18 cellular contexts compared by ENCODE assay signal in the genomic region with DNA sequence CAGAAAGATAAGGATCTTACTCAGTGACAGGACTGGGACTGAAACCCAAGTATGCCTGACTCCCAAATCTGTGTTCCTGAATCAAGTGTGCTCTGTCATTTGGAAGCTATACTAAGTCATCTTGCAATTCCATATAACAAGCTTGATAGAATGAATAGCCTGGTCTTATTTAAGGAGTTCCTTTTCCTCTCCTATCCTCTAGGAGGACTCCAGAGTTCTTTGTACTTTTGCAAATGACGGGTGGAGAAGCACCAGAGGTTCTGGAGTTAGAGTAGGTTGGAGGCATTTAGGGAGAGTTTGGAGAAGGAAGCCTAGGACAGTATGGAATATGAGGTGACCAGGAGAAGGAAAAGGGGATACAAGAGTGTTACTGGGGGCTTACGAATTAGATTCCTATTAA.
"Had no signal": no experiment of that assay in that cellular context is flagged by ENCODE, and none has a peak within 500 bp of the region (broad histone marks: within the 10 kb centered on the region; RNA-seq: fewer than 3 reads in every experiment).

No MANE protein-coding gene starts in this region.

- H3K4me1 ChIP-seq: ascending aorta, foreskin keratinocyte, thyroid gland had no signal

- H3K27ac ChIP-seq: ascending aorta, foreskin keratinocyte, hepatocyte, neural progenitor cell, thyroid gland had no signal

- H2AFZ ChIP-seq: hepatocyte, neural progenitor cell had no signal

- H3K27me3 ChIP-seq: ascending aorta, neural progenitor cell, thyroid gland had no signal

- H3K9me3 Mint-ChIP-seq: activated CD4-positive, alpha-beta T cell treated with anti-CD3 and anti-CD28 coated beads, Interleukin-2, amount 10 ng/mL, durations not matched to agents 24 days and 14 days; activated naive CD4-positive, alpha-beta T cell treated with anti-CD3 and anti-CD28 coated beads, Interleukin-2, amount 50 U/mL, for 24 hours; activated T-cell treated with anti-CD3 and anti-CD28 coated beads, Interleukin-2, amount 50 U/mL, for 72 hours; neural progenitor cell had no signal

- H3K36me3 Mint-ChIP-seq: activated naive CD4-positive, alpha-beta T cell treated with anti-CD3 and anti-CD28 coated beads, Interleukin-2, amount 50 U/mL, for 24 hours; naive thymus-derived CD4-positive, alpha-beta T cell; neural progenitor cell had no signal

- H3K36me3 ChIP-seq: ascending aorta, neural progenitor cell, thyroid gland had no signal

- ATAC-seq: activated T-cell treated with anti-CD3 and anti-CD28 coated beads, Interleukin-2, amount 50 U/mL, for 72 hours; foreskin keratinocyte; naive thymus-derived CD4-positive, alpha-beta T cell had no signal

- H3K4me2 ChIP-seq: hepatocyte, neural progenitor cell had no signal

- H3K4me3 Mint-ChIP-seq: activated CD4-positive, alpha-beta T cell treated with anti-CD3 and anti-CD28 coated beads, Interleukin-2, amount 10 ng/mL, durations not matched to agents 24 days and 14 days; activated naive CD4-positive, alpha-beta T cell treated with anti-CD3 and anti-CD28 coated beads, Interleukin-2, amount 50 U/mL, for 24 hours; activated T-cell treated with anti-CD3 and anti-CD28 coated beads, Interleukin-2, amount 50 U/mL, for 72 hours; naive thymus-derived CD4-positive, alpha-beta T cell; neural progenitor cell had no signal

- H3K27ac Mint-ChIP-seq: activated CD4-positive, alpha-beta T cell treated with anti-CD3 and anti-CD28 coated beads, Interleukin-2, amount 10 ng/mL, durations not matched to agents 24 days and 14 days; activated naive CD4-positive, alpha-beta T cell treated with anti-CD3 and anti-CD28 coated beads, Interleukin-2, amount 50 U/mL, for 24 hours; activated T-cell treated with anti-CD3 and anti-CD28 coated beads, Interleukin-2, amount 50 U/mL, for 72 hours; neural progenitor cell; progenitor cell of endocrine pancreas had no signal

- H3K9ac ChIP-seq: neural progenitor cell had no signal

- DNase-seq: activated CD4-positive, alpha-beta T cell treated with anti-CD3 and anti-CD28 coated beads, Interleukin-2, amount 10 ng/mL, durations not matched to agents 24 days and 14 days; activated CD4-positive, CD25-positive, alpha-beta regulatory T cell; activated CD8-positive, alpha-beta memory T cell treated with anti-CD3 and anti-CD28 coated beads, Interleukin-2, amount 50 U/mL, for 48 hours; activated effector memory CD4-positive, alpha-beta T cell treated with anti-CD3 and anti-CD28 coated beads, Interleukin-2, amount 50 U/mL, for 16 hours; activated T-cell treated with anti-CD3 and anti-CD28 coated beads, Interleukin-2, amount 50 U/mL, for 72 hours; dermis blood vessel endothelial cell; effector memory CD4-positive, alpha-beta T cell; foreskin keratinocyte; mesenchymal stem cell; naive thymus-derived CD4-positive, alpha-beta T cell; stimulated activated CD4-positive, alpha-beta T cell treated with anti-CD3 and anti-CD28 coated beads, Interleukin-2, amount 100 ng/mL, for 24 hours; stimulated activated naive CD4-positive, alpha-beta T cell treated with Interleukin-2 at 50 U/mL for 16 hours; thyroid gland had no signal

- H3K9me3 ChIP-seq: ascending aorta, thyroid gland had no signal

- H3K79me2 ChIP-seq: hepatocyte had no signal

- H3K4me3 ChIP-seq: ascending aorta, hepatocyte, neural progenitor cell, thyroid gland had no signal
